ENCODE assay signal across 7 cellular contexts in genomic region chr19:42280761-42281174, GRCh38. TPM values are rescaled to one million over a fixed set of nuclear protein-coding genes. Genes with fewer than 3 reads are reported as not detected.
DNase-seq lines count a peak whose midpoint lies in the region; ATAC-seq, FAIRE-seq and TF ChIP-seq lines count a peak whose summit lies in the region.
"Had no signal": no experiment of that assay in that cellular context is flagged by ENCODE, and none has a peak within 500 bp of the region (broad histone marks: within the 10 kb centered on the region; RNA-seq: fewer than 3 reads in every experiment).

No MANE protein-coding gene starts in this region.

- peaks cover 59% of the 10 kb centered on the region for H4K20me1 ChIP-seq in astrocyte (ENCODE audit: insufficient read depth, low read length)

- TF ChIP-seq CTCF in astrocyte (IDR thresholded peaks at IDR 0.05; ENCODE audit: insufficient read depth, low read depth, low read length), result no peak
- no peak for TF ChIP-seq CTCF in GM10248 (IDR thresholded peaks at IDR 0.05; ENCODE audit: control extremely low read depth, extremely low read depth, low read depth, missing control alignments)
- no peak for TF ChIP-seq CTCF in GM20000 (IDR thresholded peaks at IDR 0.05; ENCODE audit: extremely low read depth, missing control alignments)

- peak overlapping the region; percentile 82 for H3K9ac ChIP-seq in astrocyte (ENCODE audit: low read length)

- DNase-seq in HuH-7.5 (ENCODE audit: low spot score) (peak; percentile 63), astrocyte (ENCODE audit: low read depth) (peak; percentile 64), GM10248 (ENCODE audit: extremely low spot score) (no peak), GM20000 (ENCODE audit: low spot score) (no peak)

- H3K79me2 ChIP-seq in astrocyte (ENCODE audit: insufficient read depth, low read length), result peaks cover 68% of the 10 kb centered on the region

- H3K9me3 ChIP-seq in astrocyte (ENCODE audit: insufficient read depth, low read depth, low read length), result no peaks in the 10 kb centered on the region
- no peaks in the 10 kb centered on the region for H3K9me3 ChIP-seq in muscle layer of duodenum (ENCODE audit: control insufficient read depth in 1 of 2, low read length in 2 of 2)

- no peak overlapping the region for H3K4me3 Mint-ChIP-seq in astrocyte (ENCODE audit: unreplicated experiment)
- no peak overlapping the region for H3K4me3 Mint-ChIP-seq in activated T-helper 17 cell treated with anti-CD3 and anti-CD28 coated beads, Interleukin-2, amount 50 U/mL, for 72 hours

- H3K4me1 ChIP-seq in astrocyte (ENCODE audit: insufficient read depth, low read length), result peaks cover 70% of the 10 kb centered on the region
- H3K4me1 ChIP-seq in muscle layer of duodenum (ENCODE audit: control insufficient read depth in 1 of 2, insufficient read depth in 2 of 2, low read length in 2 of 2), result peaks cover 52 to 73% of the 10 kb centered on the region in 2 donors

- POLR2A ChIA-PET in GM10248 (lab: Yijun Ruan, JAX), result no interaction called here

- H3K4me3 ChIP-seq in astrocyte (ENCODE audit: insufficient read depth, low read depth, low read length), result peak overlapping the region; percentile 76
- H3K4me3 ChIP-seq in muscle layer of duodenum (ENCODE audit: low read depth in 1 of 2, low read length in 2 of 2), result peak overlapping the region; percentile 65 to 91

- no peaks in the 10 kb centered on the region for H3K9me3 Mint-ChIP-seq in astrocyte (ENCODE audit: unreplicated experiment)
- H3K9me3 Mint-ChIP-seq in activated T-helper 17 cell treated with anti-CD3 and anti-CD28 coated beads, Interleukin-2, amount 50 U/mL, for 72 hours, result no peaks in the 10 kb centered on the region

- H3K27ac ChIP-seq in astrocyte (ENCODE audit: low read depth, low read length) (peak overlapping the region; percentile 92), muscle layer of duodenum (ENCODE audit: low read length) (no peak overlapping the region)

- H3K27me3 ChIP-seq in astrocyte (ENCODE audit: insufficient read depth, low read length) (no peaks in the 10 kb centered on the region), muscle layer of duodenum (ENCODE audit: low read depth, low read length) (no peaks in the 10 kb centered on the region)

- no peaks in the 10 kb centered on the region for H3K27me3 Mint-ChIP-seq in astrocyte (ENCODE audit: low read depth, unreplicated experiment)
- no peaks in the 10 kb centered on the region for H3K27me3 Mint-ChIP-seq in activated T-helper 17 cell treated with anti-CD3 and anti-CD28 coated beads, Interleukin-2, amount 50 U/mL, for 72 hours

- ATAC-seq in activated T-helper 17 cell treated with anti-CD3 and anti-CD28 coated beads, Interleukin-2, amount 50 U/mL, for 72 hours (replicated peaks), result no peak

- peaks cover 43% of the 10 kb centered on the region for H3K4me1 Mint-ChIP-seq in astrocyte (ENCODE audit: low read depth, unreplicated experiment)
- H3K4me1 Mint-ChIP-seq in activated T-helper 17 cell treated with anti-CD3 and anti-CD28 coated beads, Interleukin-2, amount 50 U/mL, for 72 hours, result peaks cover 42% of the 10 kb centered on the region

- CTCF ChIA-PET in GM10248 (lab: Yijun Ruan, JAX), result interaction anchor here (1.6 to 8.0 kb wide), 7 partner anchors 11 to 172 kb away, joined by 3 to 87 read pairs (median 11); partner anchors contain the start of genes CIC, DEDD2 and GSK3A

- H2AFZ ChIP-seq in astrocyte (ENCODE audit: low read depth, low read length), result no peak overlapping the region

- no peak overlapping the region for H3K27ac Mint-ChIP-seq in astrocyte (ENCODE audit: unreplicated experiment)
- no peak overlapping the region for H3K27ac Mint-ChIP-seq in activated T-helper 17 cell treated with anti-CD3 and anti-CD28 coated beads, Interleukin-2, amount 50 U/mL, for 72 hours

- H3K4me2 ChIP-seq in astrocyte (ENCODE audit: low read length), result peak overlapping the region; percentile 94

- no peak for FAIRE-seq in astrocyte (lab: Jason Lieb, UNC)
- FAIRE-seq: endometrium had no signal

- no peaks in the 10 kb centered on the region for H3K36me3 ChIP-seq in astrocyte (ENCODE audit: insufficient read depth, low read length)
- peaks cover 0 to 11% of the 10 kb centered on the region in 2 donors for H3K36me3 ChIP-seq in muscle layer of duodenum (ENCODE audit: control insufficient read depth in 1 of 2, insufficient read depth in 2 of 2, low read length in 2 of 2)

- H3K36me3 Mint-ChIP-seq in astrocyte (ENCODE audit: low read depth, unreplicated experiment), result peaks cover 7% of the 10 kb centered on the region
- peaks cover 44% of the 10 kb centered on the region for H3K36me3 Mint-ChIP-seq in activated T-helper 17 cell treated with anti-CD3 and anti-CD28 coated beads, Interleukin-2, amount 50 U/mL, for 72 hours (ENCODE audit: low read depth)

RNA-seq across cellular contexts. Expression of gene CIC, which starts 11.7 kb away (rescaled TPM):
- total RNA-seq in astrocyte, result 73.4 and 78.5 TPM in 2 replicates
- 100 to 1,000 TPM in 1 of 2 donors, 10 to 100 TPM in 1; 85.4 to 165 TPM for total RNA-seq in activated T-helper 17 cell treated with anti-CD3 and anti-CD28 coated beads, Interleukin-2, amount 50 U/mL, for 72 hours

RNA-seq across cellular contexts. Expression of gene PRR19, which starts 21.2 kb away (rescaled TPM):
- total RNA-seq in astrocyte, result 1.3 and 1.4 TPM in 2 replicates
- 1 to 10 TPM; 1.3 to 1.4 TPM for total RNA-seq in activated T-helper 17 cell treated with anti-CD3 and anti-CD28 coated beads, Interleukin-2, amount 50 U/mL, for 72 hours

RNA-seq across cellular contexts. Expression of gene PAFAH1B3, which starts 21.7 kb away (rescaled TPM):
- 44.1 and 51.8 TPM in 2 replicates for total RNA-seq in astrocyte
- total RNA-seq in activated T-helper 17 cell treated with anti-CD3 and anti-CD28 coated beads, Interleukin-2, amount 50 U/mL, for 72 hours, result 10 to 100 TPM; 42.0 to 60.2 TPM

RNA-seq across cellular contexts. Expression of gene ERF, which starts 25.8 kb away (rescaled TPM):
- total RNA-seq in astrocyte, result 108 TPM in 2 replicates
- 10 to 100 TPM; 44.8 to 49.7 TPM for total RNA-seq in activated T-helper 17 cell treated with anti-CD3 and anti-CD28 coated beads, Interleukin-2, amount 50 U/mL, for 72 hours

RNA-seq across cellular contexts. Expression of gene TMEM145, which starts 32.3 kb away (rescaled TPM):
- 0.70 TPM in 1 of 2 replicates, not detected in the other for total RNA-seq in astrocyte
- 1 to 10 TPM in 1 of 2 donors, under 1 TPM in 1; 0.50 to 1.6 TPM for total RNA-seq in activated T-helper 17 cell treated with anti-CD3 and anti-CD28 coated beads, Interleukin-2, amount 50 U/mL, for 72 hours

Comparison
In these comparisons a context has a peak if more than half of its experiments do, and no peak if none do; other contexts are left out.
1. DNase-seq: peak in HuH-7.5 (single experiment) and astrocyte (single experiment); none in GM10248 (single experiment) and GM20000 (single experiment).